Comparison of ENCODE assay signal across 14 cellular contexts in the genomic region with DNA sequence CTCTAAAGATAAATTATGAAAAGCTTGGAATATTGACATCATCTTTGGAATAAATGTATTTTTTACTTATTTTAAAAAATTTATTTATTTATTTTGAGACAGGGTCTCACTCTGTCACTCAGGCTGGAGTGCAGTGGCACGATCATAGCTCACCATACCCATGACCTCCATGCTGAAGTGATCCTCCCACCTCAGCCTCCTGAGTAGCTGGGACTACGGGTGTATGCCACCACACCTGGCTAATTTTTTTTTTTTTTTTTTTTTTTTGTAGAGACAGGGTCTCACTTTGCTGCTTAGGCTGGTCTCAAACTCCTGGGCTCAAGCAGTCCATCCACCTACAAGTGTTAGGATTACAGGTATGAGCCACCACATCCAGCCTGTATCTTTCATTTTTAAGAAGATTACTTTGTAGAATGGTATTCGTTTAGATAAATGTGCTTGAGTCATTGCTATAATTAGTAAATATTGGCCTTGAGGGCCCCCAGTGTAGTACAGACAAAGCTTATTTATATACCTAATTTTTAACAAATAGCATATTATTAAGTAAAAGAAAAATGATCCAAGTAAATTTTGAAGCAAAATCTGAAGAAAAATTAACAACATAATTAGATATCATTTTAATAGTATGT.
"Had no signal": no experiment of that assay in that cellular context is flagged by ENCODE, and none has a peak within 500 bp of the region (broad histone marks: within the 10 kb centered on the region; RNA-seq: fewer than 3 reads in every experiment).

No MANE protein-coding gene starts in this region.

- H3K9me3 Mint-ChIP-seq: activated T-cell treated with anti-CD3 and anti-CD28 coated beads, Interleukin-2, amount 50 U/mL, for 24 hours; dendritic cell treated with granulocyte-macrophage colony-stimulating factor and Interleukin-4, amounts not matched to agents 40 ng/mL and 50 ng/mL, for 4 days; effector memory CD8-positive, alpha-beta T cell; mesothelial cell of epicardium had no signal

- H3K4me3 ChIP-seq: gastrocnemius medialis, upper lobe of left lung had no signal

- H3K4me1 Mint-ChIP-seq: activated CD8-positive, alpha-beta memory T cell treated with anti-CD3 and anti-CD28 coated beads, Interleukin-2, amount 10 ng/mL, durations not matched to agents 7 days and 5 days had no signal

- H3K27ac ChIP-seq: epithelial cell of prostate, gastrocnemius medialis, parathyroid adenoma, upper lobe of left lung had no signal

- DNase-seq: activated CD4-positive, alpha-beta T cell treated with anti-CD3 and anti-CD28 coated beads, Interleukin-2, amount 50 U/mL, for 1 hour; activated CD8-positive, alpha-beta memory T cell treated with anti-CD3 and anti-CD28 coated beads, Interleukin-2, amount 10 ng/mL, durations not matched to agents 7 days and 5 days; activated T-cell treated with anti-CD3 and anti-CD28 coated beads, Interleukin-2, amount 50 U/mL, for 24 hours; cerebellar nuclear complex; effector memory CD8-positive, alpha-beta T cell; gastrocnemius medialis; substantia nigra; T-helper 17 cell; upper lobe of left lung had no signal

- H3K27me3 ChIP-seq: gastrocnemius medialis, upper lobe of left lung had no signal

- H3K9me3 ChIP-seq: gastrocnemius medialis, upper lobe of left lung had no signal

- H3K9ac ChIP-seq: parathyroid adenoma had no signal

- ATAC-seq: activated CD8-positive, alpha-beta memory T cell treated with anti-CD3 and anti-CD28 coated beads, Interleukin-2, amount 10 ng/mL, durations not matched to agents 7 days and 5 days; effector memory CD8-positive, alpha-beta T cell; gastrocnemius medialis; T-helper 17 cell; WTC11 had no signal

- H2AFZ ChIP-seq: parathyroid adenoma had no signal

- H3K79me2 ChIP-seq: parathyroid adenoma had no signal

- H3K36me3 ChIP-seq: gastrocnemius medialis, upper lobe of left lung had no signal

- H3K36me3 Mint-ChIP-seq: activated CD8-positive, alpha-beta memory T cell treated with anti-CD3 and anti-CD28 coated beads, Interleukin-2, amount 10 ng/mL, durations not matched to agents 7 days and 5 days had no signal

- H3K4me3 Mint-ChIP-seq: activated CD8-positive, alpha-beta memory T cell treated with anti-CD3 and anti-CD28 coated beads, Interleukin-2, amount 10 ng/mL, durations not matched to agents 7 days and 5 days; activated T-cell treated with anti-CD3 and anti-CD28 coated beads, Interleukin-2, amount 50 U/mL, for 24 hours; dendritic cell treated with granulocyte-macrophage colony-stimulating factor and Interleukin-4, amounts not matched to agents 40 ng/mL and 50 ng/mL, for 4 days; effector memory CD8-positive, alpha-beta T cell; mesothelial cell of epicardium; T-helper 17 cell; WTC11 had no signal

- H3K27ac Mint-ChIP-seq: activated CD8-positive, alpha-beta memory T cell treated with anti-CD3 and anti-CD28 coated beads, Interleukin-2, amount 10 ng/mL, durations not matched to agents 7 days and 5 days; activated T-cell treated with anti-CD3 and anti-CD28 coated beads, Interleukin-2, amount 50 U/mL, for 24 hours; dendritic cell treated with granulocyte-macrophage colony-stimulating factor and Interleukin-4, amounts not matched to agents 40 ng/mL and 50 ng/mL, for 4 days; effector memory CD8-positive, alpha-beta T cell; mesothelial cell of epicardium; T-helper 17 cell; WTC11 had no signal

- H3K27me3 Mint-ChIP-seq: activated CD8-positive, alpha-beta memory T cell treated with anti-CD3 and anti-CD28 coated beads, Interleukin-2, amount 10 ng/mL, durations not matched to agents 7 days and 5 days; activated T-cell treated with anti-CD3 and anti-CD28 coated beads, Interleukin-2, amount 50 U/mL, for 24 hours; dendritic cell treated with granulocyte-macrophage colony-stimulating factor and Interleukin-4, amounts not matched to agents 40 ng/mL and 50 ng/mL, for 4 days; effector memory CD8-positive, alpha-beta T cell; T-helper 17 cell had no signal
